9 cellular contexts compared by ENCODE assay signal in the genomic region with DNA sequence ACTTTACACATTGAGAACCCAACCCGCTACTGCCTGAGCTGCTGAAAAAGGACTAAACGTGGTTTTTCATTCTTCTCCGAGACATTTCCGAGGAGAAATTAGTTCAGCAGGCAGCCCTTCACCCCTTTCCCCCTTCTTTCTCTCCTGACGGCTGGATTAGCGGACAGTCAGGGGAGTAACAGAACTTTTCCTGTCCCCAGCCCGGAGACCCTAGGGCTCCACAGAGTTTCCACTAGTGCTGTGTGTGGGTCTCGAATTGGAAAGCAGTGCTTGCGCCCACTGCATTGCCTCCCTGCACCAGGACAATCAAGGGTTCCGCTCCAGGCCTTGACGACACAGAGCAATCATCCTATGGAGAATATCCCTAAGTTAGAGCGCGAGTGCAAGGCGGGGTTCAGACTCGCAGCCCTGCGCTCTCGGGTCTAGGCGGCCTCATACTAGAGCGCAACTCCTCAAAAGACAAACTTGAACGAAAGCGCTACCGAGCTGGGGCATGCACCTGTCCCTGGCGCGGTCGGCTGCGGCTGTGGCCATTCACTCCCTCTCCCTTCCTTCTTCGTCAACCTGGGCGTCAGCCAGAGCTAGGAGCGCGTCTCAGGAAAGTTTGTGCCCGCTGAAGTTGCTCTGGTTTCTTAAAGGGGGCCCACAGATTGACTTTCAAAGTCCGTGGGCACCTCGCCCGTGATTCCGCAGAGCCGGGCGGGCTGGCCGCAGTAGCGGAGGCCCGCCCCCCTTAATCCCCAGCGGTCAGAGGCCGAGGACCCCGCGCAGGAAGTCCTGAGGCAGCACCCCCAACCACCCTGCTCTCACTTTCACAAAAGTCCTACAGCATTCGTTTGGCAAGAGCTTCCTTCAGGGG. TPM values are rescaled to one million over a fixed set of nuclear protein-coding genes. Genes with fewer than 3 reads are reported as not detected.
DNase-seq lines count a peak whose midpoint lies in the region; ATAC-seq and TF ChIP-seq lines count a peak whose summit lies in the region.
"Had no signal": no experiment of that assay in that cellular context is flagged by ENCODE, and none has a peak within 500 bp of the region (broad histone marks: within the 10 kb centered on the region; RNA-seq: fewer than 3 reads in every experiment).

No MANE protein-coding gene starts in this region.

- no peaks in the 10 kb centered on the region for H3K9me3 ChIP-seq in RWPE2 (ENCODE audit: severe bottlenecking)
- H3K9me3 ChIP-seq in neural progenitor cell (ENCODE audit: low read depth): no peaks in the 10 kb centered on the region

- H3K79me2 ChIP-seq in neural progenitor cell (ENCODE audit: low read depth): no peaks in the 10 kb centered on the region

- H3K27ac Mint-ChIP-seq in Calu3 (ENCODE audit: unreplicated experiment) (no peak overlapping the region), neural progenitor cell (no peak overlapping the region)

- peaks cover 88% of the 10 kb centered on the region for H4K20me1 ChIP-seq in neural progenitor cell (ENCODE audit: low read depth)

- peak overlapping the region; percentile 89 for H3K4me2 ChIP-seq in neural progenitor cell

- ATAC-seq in RWPE2 (ENCODE audit: low read depth): peak; percentile 38

- H3K27ac ChIP-seq in RWPE2 (ENCODE audit: poor library complexity, severe bottlenecking) (peak overlapping the region; percentile 29), neural progenitor cell (no peak overlapping the region)
- H3K27ac ChIP-seq: HL-60 had no signal

- intact Hi-C loops in Calu3 (cut with micrococcal nuclease; ENCODE audit: unreplicated experiment): no loop called here

- H3K4me3 ChIP-seq in RWPE2 (ENCODE audit: severe bottlenecking) (peak overlapping the region; percentile 45), fibroblast of mammary gland (ENCODE audit: control insufficient read depth, low read depth, low read length) (peak overlapping the region; percentile 91), neural progenitor cell (peak overlapping the region; percentile 54)

- H3K4me3 Mint-ChIP-seq in Calu3 (ENCODE audit: low read depth, unreplicated experiment) (peak overlapping the region; percentile 72), neural progenitor cell (peak overlapping the region; percentile 82)

- H3K9ac ChIP-seq in neural progenitor cell: no peak overlapping the region

- H3K4me1 Mint-ChIP-seq in Calu3 (ENCODE audit: low read depth, unreplicated experiment) (no peaks in the 10 kb centered on the region), neural progenitor cell (peaks cover 38% of the 10 kb centered on the region)

- CTCF ChIA-PET in Calu3 (lab: Charles Lee): interaction anchor here (0.7 to 1.5 kb wide), 4 partner anchors 7 to 838 kb away, joined by 3 to 8 read pairs (median 6); no protein-coding TSS in a partner anchor

- peaks cover 31% of the 10 kb centered on the region for H3F3A ChIP-seq in neural progenitor cell (ENCODE audit: low read depth)

- no TSS peak for BruUV-seq in Calu3 (replicated peaks; lab: Mats Ljungman, UMichigan)

- DNase-seq in Calu3: peak; percentile 36
- no peak for DNase-seq in RWPE2 (ENCODE audit: low spot score)
- DNase-seq in fibroblast of mammary gland (ENCODE audit: low read depth): peak; percentile 40
- peak; percentile 47 for DNase-seq in neural progenitor cell (ENCODE audit: low spot score)
- DNase-seq in midbrain (lab: John Stamatoyannopoulos, UW): no peak
- no peak for DNase-seq in iPS-NIHi11 (ENCODE audit: low spot score)
- DNase-seq in HPDE6-E6E7 (ENCODE audit: extremely low spot score): no peak
- no peak for DNase-seq in NCI-H2227 treated with DMSO at 0.1 percent for 48 hours (lab: John Stamatoyannopoulos, UW)

- H3K36me3 Mint-ChIP-seq in Calu3 (ENCODE audit: insufficient read depth, unreplicated experiment) (peaks cover 31% of the 10 kb centered on the region), neural progenitor cell (peaks cover 2% of the 10 kb centered on the region)

- H2AFZ ChIP-seq in neural progenitor cell (replicated peaks): peak overlapping the region; percentile 53

- H3K4me1 ChIP-seq in RWPE2 (ENCODE audit: insufficient read depth, poor library complexity, severe bottlenecking) (no peaks in the 10 kb centered on the region), neural progenitor cell (peaks cover 29% of the 10 kb centered on the region)

- H3K9me3 Mint-ChIP-seq in Calu3 (ENCODE audit: low read depth, unreplicated experiment) (no peaks in the 10 kb centered on the region), neural progenitor cell (peaks cover 13% of the 10 kb centered on the region)

- TF ChIP-seq CTCF in Calu3 (IDR thresholded peaks at IDR 0.05; ENCODE audit: unreplicated experiment): no peak
- no peak for TF ChIP-seq CTCF in RWPE2 (IDR thresholded peaks at IDR 0.05; ENCODE audit: poor library complexity, severe bottlenecking)
- no peak for TF ChIP-seq CTCF in fibroblast of mammary gland (conservative IDR thresholded peaks at IDR 0.05; ENCODE audit: control insufficient read depth, insufficient read depth, low read depth, low read length)
- no peak for TF ChIP-seq CTCF in neural progenitor cell (IDR thresholded peaks at IDR 0.05)

- H3K27me3 ChIP-seq in RWPE2 (ENCODE audit: insufficient read depth, poor library complexity, severe bottlenecking) (no peaks in the 10 kb centered on the region), neural progenitor cell (peaks cover 100% of the 10 kb centered on the region)

- H3K36me3 ChIP-seq in RWPE2 (ENCODE audit: low read depth): peaks cover under 1% of the 10 kb centered on the region; the same call in 1 of the 2 replicates
- no peaks in the 10 kb centered on the region for H3K36me3 ChIP-seq in neural progenitor cell

- peaks cover 26% of the 10 kb centered on the region for H3K27me3 Mint-ChIP-seq in Calu3 (ENCODE audit: unreplicated experiment)
- peaks cover 87% of the 10 kb centered on the region for H3K27me3 Mint-ChIP-seq in neural progenitor cell (ENCODE audit: insufficient read depth, low read depth)

RNA-seq across cellular contexts. Expression of a gene that starts 0.8 kb away (rescaled TPM):
- total RNA-seq in Calu3 (2022) (1.3 and 1.4 TPM in 2 replicates), neural progenitor cell (ENCODE audit: low replicate concordance) (not detected in 2 replicates)

Comparison
In these comparisons a context has a peak if more than half of its experiments do, and no peak if none do; other contexts are left out.
1. DNase-seq: peak in Calu3 (single experiment), fibroblast of mammary gland (single experiment) and neural progenitor cell (single experiment); none in RWPE2 (single experiment), midbrain (single experiment), iPS-NIHi11 (single experiment), HPDE6-E6E7 (single experiment) and NCI-H2227 treated with DMSO at 0.1 percent for 48 hours (single experiment).
2. Peak in every context shown above with its lines, with median percentiles within 50 percentile points of each other: H3K4me3 ChIP-seq.